ENCODE assay signal across 8 cellular contexts in genomic region chr9:116687762-116688160, GRCh38. TPM values are rescaled to one million over a fixed set of nuclear protein-coding genes. Genes with fewer than 3 reads are reported as not detected.
DNase-seq lines count a peak whose midpoint lies in the region; ATAC-seq lines count a peak whose summit lies in the region.

No MANE protein-coding gene starts in this region.

- peak overlapping the region; percentile 68 for H3K27ac ChIP-seq in BLaER1

- H4K20me1 ChIP-seq in BLaER1: peaks cover 49% of the 10 kb centered on the region

- peak overlapping the region; percentile 93 for H3K4me2 ChIP-seq in BLaER1
- H3K4me2 ChIP-seq in skeletal muscle satellite cell (ENCODE audit: low read length): peak overlapping the region; percentile 82

- H3K27ac Mint-ChIP-seq in activated naive CD4-positive, alpha-beta T cell treated with anti-CD3 and anti-CD28 coated beads, Interleukin-2, amount 50 U/mL, for 72 hours: peak overlapping the region; percentile 87 to 95

- H3K9ac ChIP-seq in BLaER1: peak overlapping the region; percentile 83
- H3K9ac ChIP-seq in skeletal muscle satellite cell (ENCODE audit: low read depth, low read length): peak overlapping the region; percentile 85

- H3K36me3 Mint-ChIP-seq in activated naive CD4-positive, alpha-beta T cell treated with anti-CD3 and anti-CD28 coated beads, Interleukin-2, amount 50 U/mL, for 72 hours: peaks cover 16 to 26% of the 10 kb centered on the region in 2 donors

- no peaks in the 10 kb centered on the region for H3K27me3 ChIP-seq in BLaER1
- H3K27me3 ChIP-seq in skeletal muscle satellite cell (ENCODE audit: control insufficient read depth, insufficient read depth, low read length): no peaks in the 10 kb centered on the region

- H3K4me1 ChIP-seq in BLaER1 (peaks cover 43% of the 10 kb centered on the region), skeletal muscle satellite cell (ENCODE audit: control insufficient read depth, insufficient read depth, low read length) (peaks cover 30% of the 10 kb centered on the region)

- ATAC-seq in HG02981 (IDR thresholded peaks at IDR 0.05; ENCODE audit: unreplicated experiment) (peak; percentile 2), HG03378 (IDR thresholded peaks at IDR 0.05; ENCODE audit: unreplicated experiment) (no peak), HG03520 (IDR thresholded peaks at IDR 0.05; ENCODE audit: unreplicated experiment) (no peak)
- peak in 1 of 2 donors; percentile 2 for ATAC-seq in activated naive CD4-positive, alpha-beta T cell treated with anti-CD3 and anti-CD28 coated beads, Interleukin-2, amount 50 U/mL, for 72 hours

- H3K9me3 ChIP-seq in BLaER1 (peaks cover 15% of the 10 kb centered on the region; the same call in 1 of the 2 replicates), skeletal muscle satellite cell (replicated peaks; ENCODE audit: low read length) (no peaks in the 10 kb centered on the region)

- 0 out of 2 replicates have a peak, but pooled peaks cover 6% of the 10 kb centered on the region for H3K36me3 ChIP-seq in BLaER1
- peaks cover 5% of the 10 kb centered on the region for H3K36me3 ChIP-seq in skeletal muscle satellite cell (ENCODE audit: insufficient read depth, low read length)

- no peak for DNase-seq in activated naive CD4-positive, alpha-beta T cell treated with anti-CD3 and anti-CD28 coated beads, Interleukin-2, amount 50 U/mL, for 72 hours (ENCODE audit: low spot score in 2 of 2)
- DNase-seq in hepatic stellate cell (ENCODE audit: low spot score) (peak; percentile 17), HPDE6-E6E7 (ENCODE audit: extremely low spot score) (no peak)

- H3K9me3 Mint-ChIP-seq in activated naive CD4-positive, alpha-beta T cell treated with anti-CD3 and anti-CD28 coated beads, Interleukin-2, amount 50 U/mL, for 72 hours: peaks cover 0 to 4% of the 10 kb centered on the region in 2 donors

- H3K4me3 ChIP-seq in BLaER1 (peak overlapping the region; percentile 76), skeletal muscle satellite cell (ENCODE audit: low read length) (peak overlapping the region; percentile 76)

RNA-seq across cellular contexts. Expression of gene TRIM32, which starts 0.7 kb away (rescaled TPM):
- total RNA-seq in activated naive CD4-positive, alpha-beta T cell treated with anti-CD3 and anti-CD28 coated beads, Interleukin-2, amount 50 U/mL, for 72 hours: 10 to 100 TPM in 1 of 2 donors, 1 to 10 TPM in 1; 6.9 to 16.2 TPM
- total RNA-seq in skeletal muscle satellite cell (2012; rRNA removed): 20.3 and 20.8 TPM in 2 replicates
